In genomic region chr7:36390199-36391090, GRCh38 we compare ENCODE assay signal across 9 cellular contexts. TPM values are rescaled to one million over a fixed set of nuclear protein-coding genes. Genes with fewer than 3 reads are reported as not detected.
DNase-seq lines count a peak whose midpoint lies in the region; ATAC-seq, FAIRE-seq and TF ChIP-seq lines count a peak whose summit lies in the region.
"Had no signal": no experiment of that assay in that cellular context is flagged by ENCODE, and none has a peak within 500 bp of the region (broad histone marks: within the 10 kb centered on the region; RNA-seq: fewer than 3 reads in every experiment).

No MANE protein-coding gene starts in this region.

- H3K4me1 ChIP-seq in endothelial cell of umbilical vein (ENCODE audit: control insufficient read depth, extremely low read depth, insufficient read depth, low read length) (peaks cover 39% of the 10 kb centered on the region), mononuclear cell (ENCODE audit: insufficient read depth, low read length) (peaks cover 30% of the 10 kb centered on the region)

- ATAC-seq in GM19351 (IDR thresholded peaks at IDR 0.05; ENCODE audit: unreplicated experiment) (peak; percentile 24), HG03442 (IDR thresholded peaks at IDR 0.05; ENCODE audit: unreplicated experiment) (peak; percentile 16)
- peak; percentile 73 for ATAC-seq in stimulated activated naive CD8-positive, alpha-beta T cell treated with anti-CD3 and anti-CD28 coated beads, Interleukin-15, Interleukin-2, amounts not matched to agents 100 U/mL and 50 U/mL, for 24 hours

- TF ChIP-seq CTCF in CD14-positive monocyte (IDR thresholded peaks at IDR 0.05) (no peak), endothelial cell of umbilical vein (IDR thresholded peaks at IDR 0.05; ENCODE audit: extremely low read depth in 1 of 2, insufficient read depth in 1 of 2, low read depth in 1 of 2, low read length in 2 of 2) (no peak)

- peaks cover 2% of the 10 kb centered on the region for H4K20me1 ChIP-seq in endothelial cell of umbilical vein (replicated peaks; ENCODE audit: control insufficient read depth, extremely low read depth, insufficient read depth, low read length)

- peak; percentile 63 for FAIRE-seq in endothelial cell of umbilical vein (lab: Jason Lieb, UNC)
- FAIRE-seq: TTC549 had no signal

- peak overlapping the region; percentile 63 for H3K27ac ChIP-seq in endothelial cell of umbilical vein (ENCODE audit: insufficient read depth, low read depth, low read length)

- H3K4me1 Mint-ChIP-seq in CD14-positive monocyte: peaks cover 43% of the 10 kb centered on the region
- H3K4me1 Mint-ChIP-seq in activated CD4-positive, alpha-beta memory T cell treated with anti-CD3 and anti-CD28 coated beads, Interleukin-2, amount 10 ng/mL, durations not matched to agents 7 days and 5 days: peaks cover 47% of the 10 kb centered on the region

- H3K79me2 ChIP-seq in endothelial cell of umbilical vein (ENCODE audit: control insufficient read depth, insufficient read depth, low read length): peaks cover 56% of the 10 kb centered on the region

- intact Hi-C loops in CD14-positive monocyte (cut with micrococcal nuclease): no loop called here
- intact Hi-C loops in endothelial cell of umbilical vein (cut with micrococcal nuclease): loop anchor here (10.0 kb wide), 2 partner anchors 356 to 1356 kb away; partner anchors contain the start of gene DPY19L1

- dilution Hi-C loops in endothelial cell of umbilical vein (cut with MboI; ENCODE audit: extremely low pct_ligation_motif_present, low sequenced_read_pairs): no loop called here

- DNase-seq in CD14-positive monocyte (ENCODE audit: low spot score): peak; percentile 60
- DNase-seq in NCI-H510A treated with DMSO at 0.1 percent for 48 hours (lab: John Stamatoyannopoulos, UW): peak; percentile 76
- peak; percentile 76 for DNase-seq in activated CD4-positive, alpha-beta memory T cell treated with anti-CD3 and anti-CD28 coated beads, Interleukin-2, amount 10 ng/mL, durations not matched to agents 7 days and 5 days
- DNase-seq in endothelial cell of umbilical vein (ENCODE audit: low read depth, low spot score): peak; percentile 88
- peak; percentile 78 for DNase-seq in stimulated activated naive CD8-positive, alpha-beta T cell treated with anti-CD3 and anti-CD28 coated beads, Interleukin-15, Interleukin-2, amounts not matched to agents 100 U/mL and 50 U/mL, for 24 hours

- peak overlapping the region; percentile 89 for H2AFZ ChIP-seq in endothelial cell of umbilical vein (ENCODE audit: low read depth, low read length)

- peaks cover 0 to 2% (median 0%) of the 10 kb centered on the region in 3 donors for H3K27me3 Mint-ChIP-seq in CD14-positive monocyte (ENCODE audit: low read depth in 3 of 3)
- H3K27me3 Mint-ChIP-seq in activated CD4-positive, alpha-beta memory T cell treated with anti-CD3 and anti-CD28 coated beads, Interleukin-2, amount 10 ng/mL, durations not matched to agents 7 days and 5 days: peaks cover 4% of the 10 kb centered on the region

- CTCF ChIA-PET in activated CD4-positive, alpha-beta memory T cell treated with anti-CD3 and anti-CD28 coated beads, Interleukin-2, amount 10 ng/mL, durations not matched to agents 7 days and 5 days (lab: Charles Lee): interaction anchor here (0.6 to 7.8 kb wide), 6 partner anchors 10 to 792 kb away, joined by 3 to 77 read pairs (median 4); a partner anchor contains a TSS
- CTCF ChIA-PET in endothelial cell of umbilical vein (lab: Charles Lee): interaction anchor here (0.5 to 5.9 kb wide), 4 partner anchors 24 to 84 kb away, joined by 3 to 26 read pairs (median 4); a partner anchor contains a TSS

- no peaks in the 10 kb centered on the region for H3K36me3 ChIP-seq in endothelial cell of umbilical vein (ENCODE audit: control insufficient read depth in 2 of 2, extremely low read depth in 1 of 2, insufficient read depth in 2 of 2, low read length in 2 of 2)

- POLR2A ChIA-PET in activated CD4-positive, alpha-beta memory T cell treated with anti-CD3 and anti-CD28 coated beads, Interleukin-2, amount 10 ng/mL, durations not matched to agents 7 days and 5 days (lab: Charles Lee): interaction anchor here (0.6 to 4.8 kb wide), 12 partner anchors 9 to 590 kb away, joined by 3 to 31 read pairs (median 4); partner anchors contain the start of gene SEPTIN7
- POLR2A ChIA-PET in endothelial cell of umbilical vein (lab: Charles Lee): interaction anchor here (1.5 kb wide), 1 partner anchor 589 kb away, joined by 4 read pairs; the partner anchor contains the start of gene SEPTIN7

- TSS peak; percentile 55 for BruUV-seq in endothelial cell of umbilical vein (replicated peaks; lab: Mats Ljungman, UMichigan)

- peak overlapping the region; percentile 57 to 91 (median 87) for H3K4me3 ChIP-seq in endothelial cell of umbilical vein (replicated peaks in 1 of 3; ENCODE audit: insufficient read depth in 1 of 3, low read depth in 1 of 3, low read length in 3 of 3)
- H3K4me3 ChIP-seq in mononuclear cell (ENCODE audit: low read length): peak overlapping the region; percentile 90

- peaks cover 0 to 2% of the 10 kb centered on the region in 2 experiments for H3K27me3 ChIP-seq in endothelial cell of umbilical vein (ENCODE audit: control insufficient read depth in 2 of 2, insufficient read depth in 2 of 2, low read length in 2 of 2)
- H3K27me3 ChIP-seq in mononuclear cell (ENCODE audit: insufficient read depth, low read length): no peaks in the 10 kb centered on the region

- H3K4me3 Mint-ChIP-seq in CD14-positive monocyte: peak overlapping the region; percentile 94 to 99
- H3K4me3 Mint-ChIP-seq in activated CD4-positive, alpha-beta memory T cell treated with anti-CD3 and anti-CD28 coated beads, Interleukin-2, amount 10 ng/mL, durations not matched to agents 7 days and 5 days: peak overlapping the region; percentile 91

- no peaks in the 10 kb centered on the region for H3K9me1 ChIP-seq in endothelial cell of umbilical vein (replicated peaks; ENCODE audit: control insufficient read depth, extremely low read depth, insufficient read depth, low read length)

- H3K36me3 Mint-ChIP-seq in CD14-positive monocyte: no peaks in the 10 kb centered on the region
- peaks cover 45% of the 10 kb centered on the region for H3K36me3 Mint-ChIP-seq in activated CD4-positive, alpha-beta memory T cell treated with anti-CD3 and anti-CD28 coated beads, Interleukin-2, amount 10 ng/mL, durations not matched to agents 7 days and 5 days (ENCODE audit: low read depth)

- H3K9me3 ChIP-seq in endothelial cell of umbilical vein (replicated peaks; ENCODE audit: control insufficient read depth, insufficient read depth, low read length) (no peaks in the 10 kb centered on the region), mononuclear cell (ENCODE audit: low read depth, low read length) (no peaks in the 10 kb centered on the region)

- H3K27ac Mint-ChIP-seq in CD14-positive monocyte: peak overlapping the region; percentile 72 to 92 (median 85)
- peak overlapping the region; percentile 78 for H3K27ac Mint-ChIP-seq in activated CD4-positive, alpha-beta memory T cell treated with anti-CD3 and anti-CD28 coated beads, Interleukin-2, amount 10 ng/mL, durations not matched to agents 7 days and 5 days

- peak overlapping the region; percentile 99 for H3K4me2 ChIP-seq in endothelial cell of umbilical vein (ENCODE audit: insufficient read depth, low read length)

- peak overlapping the region; percentile 78 for H3K9ac ChIP-seq in endothelial cell of umbilical vein (replicated peaks; ENCODE audit: extremely low read depth, insufficient read depth, low read length)

- TF ChIP-seq POLR2A in endothelial cell of umbilical vein (IDR thresholded peaks at IDR 0.05; ENCODE audit: low read depth, low read length): no peak

- peaks cover 0 to 1% (median 0%) of the 10 kb centered on the region in 7 donors for H3K9me3 Mint-ChIP-seq in CD14-positive monocyte
- peaks cover 11% of the 10 kb centered on the region for H3K9me3 Mint-ChIP-seq in activated CD4-positive, alpha-beta memory T cell treated with anti-CD3 and anti-CD28 coated beads, Interleukin-2, amount 10 ng/mL, durations not matched to agents 7 days and 5 days

TF ChIP-seq in endothelial cell of umbilical vein, 7 proteins besides CTCF, POLR2A, EP300 and RAD21:
- TF ChIP-seq, protein P1, sequence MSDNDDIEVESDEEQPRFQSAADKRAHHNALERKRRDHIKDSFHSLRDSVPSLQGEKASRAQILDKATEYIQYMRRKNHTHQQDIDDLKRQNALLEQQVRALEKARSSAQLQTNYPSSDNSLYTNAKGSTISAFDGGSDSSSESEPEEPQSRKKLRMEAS (IDR thresholded peaks at IDR 0.05; ENCODE audit: insufficient read depth, insufficient read length): no peak
- no peak for TF ChIP-seq POLR2AphosphoS5 (IDR thresholded peaks at IDR 0.05; ENCODE audit: insufficient read depth, low read depth, low read length)
- peak; percentile 96 for TF ChIP-seq FOS (IDR thresholded peaks at IDR 0.05; ENCODE audit: borderline replicate concordance, insufficient read depth, low read length)
- TF ChIP-seq JUN (IDR thresholded peaks at IDR 0.05; ENCODE audit: borderline replicate concordance, insufficient read depth, insufficient read length, low read depth): peak; percentile 19
- TF ChIP-seq EZH2 (IDR thresholded peaks at IDR 0.05; ENCODE audit: borderline replicate concordance, low read depth, low read length, severe bottlenecking): no peak
TF ChIP-seq in endothelial cell of umbilical vein: peak in this region for 2.

RNA-seq across cellular contexts. Expression of gene ANLN, which starts 0.8 kb away (rescaled TPM):
- 1 to 10 TPM in 1 of 2 donors, under 1 TPM in 1; 0.25 to 1.1 TPM for polyA plus RNA-seq in CD14-positive monocyte
- 10 to 100 TPM; 65.1 to 69.0 TPM for total RNA-seq in activated CD4-positive, alpha-beta memory T cell treated with anti-CD3 and anti-CD28 coated beads, Interleukin-2, amount 10 ng/mL, durations not matched to agents 7 days and 5 days
- 112 and 119 TPM in 2 replicates for total RNA-seq in endothelial cell of umbilical vein
- polyA plus RNA-seq in endothelial cell of umbilical vein: 16.9 and 28.5 TPM in 2 replicates
- polyA plus RNA-seq in endothelial cell of umbilical vein (2011; cell fraction: cytosol; rRNA removed): 16.7 and 20.4 TPM in 2 replicates
- polyA plus RNA-seq in endothelial cell of umbilical vein (2011; cell fraction: nucleus; rRNA removed): 150 and 223 TPM in 2 replicates
- 27.7 and 72.5 TPM in 2 replicates for polyA plus RNA-seq in endothelial cell of umbilical vein (2012)
- polyA minus RNA-seq in endothelial cell of umbilical vein: 125 and 142 TPM in 2 replicates
- polyA minus RNA-seq in endothelial cell of umbilical vein (2011; cell fraction: cytosol; rRNA and poly(A)+ RNA removed): 86.0 TPM
- polyA minus RNA-seq in endothelial cell of umbilical vein (2011; cell fraction: nucleus; rRNA and poly(A)+ RNA removed): 205 and 464 TPM in 2 replicates
- 3.7 TPM for total RNA-seq in mononuclear cell

Comparison
In these comparisons a context has a peak if more than half of its experiments do, and no peak if none do; other contexts are left out.
1. Peak in every context shown above with its lines: DNase-seq, ATAC-seq, H3K4me3 ChIP-seq and H3K27ac ChIP-seq.
2. ATAC-seq: peak in every context shown above with its lines; median percentile 73 in stimulated activated naive CD8-positive, alpha-beta T cell treated with anti-CD3 and anti-CD28 coated beads, Interleukin-15, Interleukin-2, amounts not matched to agents 100 U/mL and 50 U/mL, for 24 hours; 24 in GM19351; 16 in HG03442.
3. RNA of gene ANLN, which starts 0.8 kb away (total RNA-seq): 112 to 119 TPM in endothelial cell of umbilical vein and 65.1 to 69.0 TPM in activated CD4-positive, alpha-beta memory T cell treated with anti-CD3 and anti-CD28 coated beads, Interleukin-2, amount 10 ng/mL, durations not matched to agents 7 days and 5 days; 3.7 TPM in mononuclear cell (single experiment); every median in the first group is over 10 times any median in the second.